Comparison of ENCODE assay signal across 8 cellular contexts in the genomic region with DNA sequence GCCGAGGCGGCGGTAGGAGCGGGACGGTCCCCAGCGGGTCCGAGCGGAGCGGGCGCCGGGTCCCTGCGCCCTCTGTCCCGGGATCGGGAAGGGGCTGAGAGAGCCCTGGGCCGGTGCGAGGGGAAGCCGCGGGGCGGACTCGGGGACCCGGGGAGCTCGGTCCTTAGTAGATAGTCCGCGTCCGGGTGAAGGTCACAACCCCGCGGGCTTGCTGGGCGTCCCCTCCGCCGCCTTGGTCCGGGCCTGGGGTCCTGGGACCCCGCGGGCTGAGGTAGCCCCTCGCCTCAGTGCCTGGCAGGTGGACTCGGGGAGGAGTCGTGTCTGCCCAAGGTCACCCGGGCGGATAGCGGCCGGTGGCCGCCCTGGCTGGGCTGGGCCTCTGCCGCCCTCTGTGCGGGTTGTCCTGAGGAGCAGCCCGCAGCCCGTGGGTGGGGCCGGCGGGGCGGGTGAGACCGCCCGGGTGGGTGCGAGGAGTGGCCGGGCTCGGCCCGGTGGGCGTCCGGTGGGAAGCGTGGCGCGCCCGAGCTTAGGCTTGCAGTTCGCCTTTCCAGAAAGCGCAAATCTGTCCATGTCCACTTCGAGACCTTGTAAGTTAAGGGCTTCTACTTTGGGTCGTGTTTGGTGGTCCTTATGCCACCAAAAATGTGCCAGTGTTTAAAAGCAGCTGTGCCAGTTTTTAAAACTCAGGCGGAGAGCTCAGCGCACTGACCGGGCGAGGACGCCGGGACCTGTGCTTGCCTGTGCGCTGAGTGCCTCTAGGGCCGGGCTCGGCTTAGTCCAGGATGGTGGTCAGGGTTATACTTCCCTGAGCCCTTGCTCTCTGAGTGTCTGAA. TPM values are rescaled to one million over a fixed set of nuclear protein-coding genes. Genes with fewer than 3 reads are reported as not detected.
DNase-seq lines count a peak whose midpoint lies in the region; TF ChIP-seq lines count a peak whose summit lies in the region.

No MANE protein-coding gene starts in this region.

- H3K27me3 ChIP-seq in MG63 (no peaks in the 10 kb centered on the region), neural progenitor cell (no peaks in the 10 kb centered on the region)

- H3K79me2 ChIP-seq in neural progenitor cell (ENCODE audit: low read depth) = peaks cover 82% of the 10 kb centered on the region

- no peaks in the 10 kb centered on the region for H3F3A ChIP-seq in neural progenitor cell (ENCODE audit: low read depth)

- H3K4me3 ChIP-seq in MG63 (peak overlapping the region; percentile 96), fibroblast of the aortic adventitia (ENCODE audit: low read depth, low read length) (peak overlapping the region; percentile 83), neural progenitor cell (peak overlapping the region; percentile 79)

- DNase-seq in DMS153 treated with DMSO at 0.1 percent for 48 hours (lab: John Stamatoyannopoulos, UW; ENCODE audit: unreplicated experiment) = peak; percentile 14
- no peak for DNase-seq in DMS153 (lab: John Stamatoyannopoulos, UW)
- peak; percentile 24 for DNase-seq in HCEC 1CT
- peak; percentile 45 for DNase-seq in MG63
- no peak for DNase-seq in activated T-cell treated with anti-CD3 and anti-CD28 coated beads, Interleukin-2, amount 50 U/mL, for 24 hours
- DNase-seq in fibroblast of the aortic adventitia (ENCODE audit: low read depth) = peak; percentile 30
- DNase-seq in neural progenitor cell (ENCODE audit: low spot score) = peak; percentile 69
- DNase-seq in NCI-H1105 (lab: John Stamatoyannopoulos, UW) = no peak

- H3K27ac Mint-ChIP-seq in activated T-cell treated with anti-CD3 and anti-CD28 coated beads, Interleukin-2, amount 50 U/mL, for 24 hours = peak overlapping the region; percentile 94
- peak overlapping the region; percentile 93 for H3K27ac Mint-ChIP-seq in neural progenitor cell

- H3K9me3 Mint-ChIP-seq in activated T-cell treated with anti-CD3 and anti-CD28 coated beads, Interleukin-2, amount 50 U/mL, for 24 hours = no peaks in the 10 kb centered on the region
- no peaks in the 10 kb centered on the region for H3K9me3 Mint-ChIP-seq in neural progenitor cell

- peak overlapping the region; percentile 90 for H3K4me3 Mint-ChIP-seq in activated T-cell treated with anti-CD3 and anti-CD28 coated beads, Interleukin-2, amount 50 U/mL, for 24 hours
- H3K4me3 Mint-ChIP-seq in neural progenitor cell = peak overlapping the region; percentile 98

- H3K9ac ChIP-seq in neural progenitor cell = peak overlapping the region; percentile 61

- no peaks in the 10 kb centered on the region for H3K27me3 Mint-ChIP-seq in activated T-cell treated with anti-CD3 and anti-CD28 coated beads, Interleukin-2, amount 50 U/mL, for 24 hours
- peaks cover 8% of the 10 kb centered on the region for H3K27me3 Mint-ChIP-seq in neural progenitor cell (ENCODE audit: insufficient read depth, low read depth)

- peaks cover 61% of the 10 kb centered on the region for H3K4me1 Mint-ChIP-seq in activated T-cell treated with anti-CD3 and anti-CD28 coated beads, Interleukin-2, amount 50 U/mL, for 24 hours (ENCODE audit: low read depth)
- H3K4me1 Mint-ChIP-seq in neural progenitor cell = peaks cover 35% of the 10 kb centered on the region

- H3K4me1 ChIP-seq in neural progenitor cell = peaks cover 16% of the 10 kb centered on the region

- TF ChIP-seq CTCF in fibroblast of the aortic adventitia (IDR thresholded peaks at IDR 0.05; ENCODE audit: insufficient read depth, low read length) (no peak), neural progenitor cell (IDR thresholded peaks at IDR 0.05) (no peak)

- H3K4me2 ChIP-seq in neural progenitor cell = peak overlapping the region; percentile 87

- H4K20me1 ChIP-seq in neural progenitor cell (ENCODE audit: low read depth) = peaks cover 45% of the 10 kb centered on the region

- H3K9me3 ChIP-seq in MG63 = no peaks in the 10 kb centered on the region
- H3K9me3 ChIP-seq in neural progenitor cell (ENCODE audit: low read depth) = no peaks in the 10 kb centered on the region

- H2AFZ ChIP-seq in neural progenitor cell (replicated peaks) = peak overlapping the region; percentile 30

- H3K27ac ChIP-seq in neural progenitor cell = no peak overlapping the region

- peaks cover 62% of the 10 kb centered on the region for H3K36me3 Mint-ChIP-seq in activated T-cell treated with anti-CD3 and anti-CD28 coated beads, Interleukin-2, amount 50 U/mL, for 24 hours (ENCODE audit: low read depth)
- H3K36me3 Mint-ChIP-seq in neural progenitor cell = peaks cover 10% of the 10 kb centered on the region

- H3K36me3 ChIP-seq in MG63 = peaks cover 13% of the 10 kb centered on the region
- H3K36me3 ChIP-seq in neural progenitor cell = no peaks in the 10 kb centered on the region

RNA-seq across cellular contexts. Expression of gene SDHA, which starts 0.6 kb away (rescaled TPM):
- total RNA-seq in MG63 (2014; rRNA removed; shearing (Covaris generic); ENCODE audit: low replicate concordance) = 101 and 128 TPM in 2 replicates
- total RNA-seq in fibroblast of the aortic adventitia (ENCODE audit: low replicate concordance) = 92.6 and 116 TPM in 2 replicates
- 47.1 and 48.5 TPM in 2 replicates for total RNA-seq in neural progenitor cell (ENCODE audit: low replicate concordance)

RNA-seq across cellular contexts. Expression of gene CCDC127, which starts 0.7 kb away (rescaled TPM):
- total RNA-seq in MG63 (2014; rRNA removed; shearing (Covaris generic); ENCODE audit: low replicate concordance) = 2.9 and 3.4 TPM in 2 replicates
- total RNA-seq in fibroblast of the aortic adventitia (ENCODE audit: low replicate concordance) (8.2 and 8.3 TPM in 2 replicates), neural progenitor cell (ENCODE audit: low replicate concordance) (7.0 TPM in 2 replicates)

RNA-seq across cellular contexts. Expression of gene LRRC14B, which starts 27.4 kb away (rescaled TPM):
- not detected in 2 replicates for total RNA-seq in MG63 (2014; rRNA removed; shearing (Covaris generic); ENCODE audit: low replicate concordance)
- total RNA-seq in fibroblast of the aortic adventitia (ENCODE audit: low replicate concordance) (not detected in 2 replicates), neural progenitor cell (ENCODE audit: low replicate concordance) (not detected in 2 replicates)

RNA-seq across cellular contexts. Expression of gene PDCD6, which starts 52.8 kb away (rescaled TPM):
- total RNA-seq in MG63 (2014; rRNA removed; shearing (Covaris generic); ENCODE audit: low replicate concordance) = 107 and 139 TPM in 2 replicates
- total RNA-seq in fibroblast of the aortic adventitia (ENCODE audit: low replicate concordance) (59.1 and 83.7 TPM in 2 replicates), neural progenitor cell (ENCODE audit: low replicate concordance) (60.8 and 65.3 TPM in 2 replicates)

Comparison
In these comparisons a context has a peak if more than half of its experiments do, and no peak if none do; other contexts are left out.
1. DNase-seq: peak in DMS153 treated with DMSO at 0.1 percent for 48 hours (single experiment), HCEC 1CT (single experiment), MG63 (single experiment), fibroblast of the aortic adventitia (single experiment) and neural progenitor cell (single experiment); none in DMS153 (single experiment), activated T-cell treated with anti-CD3 and anti-CD28 coated beads, Interleukin-2, amount 50 U/mL, for 24 hours (single experiment) and NCI-H1105 (single experiment).
2. Peak in every context shown above with its lines, with median percentiles within 50 percentile points of each other: H3K4me3 ChIP-seq.